Comparison of ENCODE assay signal across 8 cellular contexts in the genomic region with DNA sequence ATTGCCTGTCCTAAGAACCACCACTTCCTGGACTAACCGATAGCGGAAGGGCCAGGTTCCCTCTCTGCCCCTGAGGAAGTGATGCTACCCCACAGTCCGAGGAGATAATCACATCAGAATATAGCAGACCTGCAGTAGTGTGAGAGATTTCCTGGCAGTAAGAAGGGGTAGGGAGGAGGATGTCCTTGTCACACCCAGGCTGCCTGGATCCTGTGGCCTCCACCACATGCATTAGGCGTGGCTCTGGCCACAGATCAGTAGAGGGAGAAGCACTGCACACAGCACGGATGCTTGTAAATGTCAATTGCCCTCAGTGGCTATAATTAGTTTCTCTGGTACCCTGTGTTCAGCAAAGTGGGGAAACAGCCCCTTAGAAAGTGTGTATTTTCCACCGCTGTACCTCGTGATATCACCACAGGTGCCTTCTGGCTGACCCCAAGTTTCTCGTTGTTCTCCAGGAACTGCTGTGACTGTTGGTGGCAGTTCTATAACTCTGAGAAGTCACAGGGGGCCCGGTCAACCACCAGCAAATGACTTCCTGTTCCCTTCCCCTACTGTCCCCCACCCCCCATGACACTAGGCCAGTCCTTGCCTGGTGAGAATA.
DNase-seq lines count a peak whose midpoint lies in the region; ATAC-seq and TF ChIP-seq lines count a peak whose summit lies in the region.

No MANE protein-coding gene starts in this region.

- peak; percentile 78 for ATAC-seq in GM21381 (IDR thresholded peaks at IDR 0.05; ENCODE audit: unreplicated experiment)
- ATAC-seq in HG03571 (IDR thresholded peaks at IDR 0.05; ENCODE audit: unreplicated experiment), result peak; percentile 76
- peak; percentile 87 for ATAC-seq in activated naive CD8-positive, alpha-beta T cell treated with anti-CD3 and anti-CD28 coated beads, Interleukin-2, amount 10 ng/mL, durations not matched to agents 7 days and 5 days (ENCODE audit: low read depth)

- TF ChIP-seq CTCF in GM12865 (IDR thresholded peaks at IDR 0.05; ENCODE audit: insufficient read depth, low read depth, low read length, missing control alignments), result no peak
- no peak for TF ChIP-seq CTCF in uterus (IDR thresholded peaks at IDR 0.05)

- H3K27ac Mint-ChIP-seq in activated naive CD8-positive, alpha-beta T cell treated with anti-CD3 and anti-CD28 coated beads, Interleukin-2, amount 10 ng/mL, durations not matched to agents 7 days and 5 days, result peak overlapping the region; percentile 79

- no peaks in the 10 kb centered on the region for H3K9me3 Mint-ChIP-seq in activated naive CD8-positive, alpha-beta T cell treated with anti-CD3 and anti-CD28 coated beads, Interleukin-2, amount 10 ng/mL, durations not matched to agents 7 days and 5 days

- no peaks in the 10 kb centered on the region for H3K27me3 ChIP-seq in uterus

- no peaks in the 10 kb centered on the region for H3K27me3 Mint-ChIP-seq in activated naive CD8-positive, alpha-beta T cell treated with anti-CD3 and anti-CD28 coated beads, Interleukin-2, amount 10 ng/mL, durations not matched to agents 7 days and 5 days

- H3K27ac ChIP-seq in uterus, result no peak overlapping the region

- DNase-seq in GM12865 (ENCODE audit: low read depth), result peak; percentile 85
- DNase-seq in activated naive CD8-positive, alpha-beta T cell treated with anti-CD3 and anti-CD28 coated beads, Interleukin-2, amount 10 ng/mL, durations not matched to agents 7 days and 5 days, result peak; percentile 72
- no peak for DNase-seq in SW 1271 (lab: John Stamatoyannopoulos, UW)
- no peak for DNase-seq in GM03348 (ENCODE audit: low spot score)
- DNase-seq in D341Med (ENCODE audit: low spot score), result no peak
- DNase-seq in uterus, result no peak

- POLR2A ChIA-PET in activated naive CD8-positive, alpha-beta T cell treated with anti-CD3 and anti-CD28 coated beads, Interleukin-2, amount 10 ng/mL, durations not matched to agents 7 days and 5 days (lab: Charles Lee), result interaction anchor here (0.7 to 2.2 kb wide), 9 partner anchors 9 to 345 kb away, joined by 3 to 11 read pairs (median 6); partner anchors contain the start of genes HSPA8 and UBASH3B

- H3K4me3 ChIP-seq in GM12865 (ENCODE audit: low read depth, low read length), result no peak overlapping the region
- H3K4me3 ChIP-seq in uterus, result no peak overlapping the region

- TF ChIP-seq POLR2A in uterus (IDR thresholded peaks at IDR 0.05), result no peak

- peaks cover 24% of the 10 kb centered on the region for H3K36me3 Mint-ChIP-seq in activated naive CD8-positive, alpha-beta T cell treated with anti-CD3 and anti-CD28 coated beads, Interleukin-2, amount 10 ng/mL, durations not matched to agents 7 days and 5 days

- H3K9me3 ChIP-seq in uterus, result no peaks in the 10 kb centered on the region

- H3K4me3 Mint-ChIP-seq in activated naive CD8-positive, alpha-beta T cell treated with anti-CD3 and anti-CD28 coated beads, Interleukin-2, amount 10 ng/mL, durations not matched to agents 7 days and 5 days, result peak overlapping the region; percentile 69

- peaks cover 80% of the 10 kb centered on the region for H3K4me1 Mint-ChIP-seq in activated naive CD8-positive, alpha-beta T cell treated with anti-CD3 and anti-CD28 coated beads, Interleukin-2, amount 10 ng/mL, durations not matched to agents 7 days and 5 days

- H3K4me1 ChIP-seq in uterus, result no peaks in the 10 kb centered on the region

- intact Hi-C loops in uterus (cut with DNase I; ENCODE audit: low total_unique reads), result no loop called here

- no peaks in the 10 kb centered on the region for H3K36me3 ChIP-seq in uterus

Comparison
In these comparisons a context has a peak if more than half of its experiments do, and no peak if none do; other contexts are left out.
1. DNase-seq: peak in GM12865 (single experiment) and activated naive CD8-positive, alpha-beta T cell treated with anti-CD3 and anti-CD28 coated beads, Interleukin-2, amount 10 ng/mL, durations not matched to agents 7 days and 5 days (single experiment); none in SW 1271 (0 of 2), GM03348 (single experiment), D341Med (single experiment) and uterus (0 of 2).
2. Peak in every context shown above with its lines, with median percentiles within 50 percentile points of each other: ATAC-seq.